ENCODE assay signal across 16 cellular contexts in genomic region chr15:65766422-65767263, GRCh38. TPM values are rescaled to one million over a fixed set of nuclear protein-coding genes. Genes with fewer than 3 reads are reported as not detected.
DNase-seq lines count a peak whose midpoint lies in the region; ATAC-seq and TF ChIP-seq lines count a peak whose summit lies in the region.
"Had no signal": no experiment of that assay in that cellular context is flagged by ENCODE, and none has a peak within 500 bp of the region (broad histone marks: within the 10 kb centered on the region; RNA-seq: fewer than 3 reads in every experiment).

No MANE protein-coding gene starts in this region.

- no peaks in the 10 kb centered on the region for H3K27me3 Mint-ChIP-seq in CD4-positive, alpha-beta memory T cell
- no peaks in the 10 kb centered on the region for H3K27me3 Mint-ChIP-seq in IgD-negative memory B cell
- no peaks in the 10 kb centered on the region for H3K27me3 Mint-ChIP-seq in activated T-helper 17 cell treated with anti-CD3 and anti-CD28 coated beads, Interleukin-2, amount 50 U/mL, for 72 hours

- no peak overlapping the region for H3K9ac ChIP-seq in mesenchymal stem cell (ENCODE audit: low read length)

- H3K18ac ChIP-seq in mesenchymal stem cell (ENCODE audit: low read depth in 1 of 2, low read length in 2 of 2) = no peak overlapping the region

- H2AFZ ChIP-seq in mesenchymal stem cell (ENCODE audit: low read depth, low read length) = no peak overlapping the region

- no peak overlapping the region for H2AK5ac ChIP-seq in mesenchymal stem cell (ENCODE audit: low read length, severe bottlenecking)

- POLR2A ChIA-PET in CD4-positive, alpha-beta memory T cell (lab: Charles Lee; ENCODE audit: partially characterized antibody) = interaction anchor here (1.0 to 5.1 kb wide), 2 partner anchors 25 to 41 kb away, joined by 5 to 26 read pairs; partner anchors contain the start of gene DENND4A

- no peaks in the 10 kb centered on the region for H3K9me3 Mint-ChIP-seq in CD4-positive, alpha-beta memory T cell
- no peaks in the 10 kb centered on the region for H3K9me3 Mint-ChIP-seq in IgD-negative memory B cell
- no peaks in the 10 kb centered on the region for H3K9me3 Mint-ChIP-seq in activated T-helper 17 cell treated with anti-CD3 and anti-CD28 coated beads, Interleukin-2, amount 50 U/mL, for 72 hours

- H3K23ac ChIP-seq in mesenchymal stem cell (ENCODE audit: low read length in 2 of 2) = no peak overlapping the region

- H3K9me3 ChIP-seq in CD4-positive, alpha-beta memory T cell (ENCODE audit: control insufficient read depth in 1 of 2, low read length in 2 of 2) = no peaks in the 10 kb centered on the region
- no peaks in the 10 kb centered on the region for H3K9me3 ChIP-seq in body of pancreas
- H3K9me3 ChIP-seq in mesenchymal stem cell (ENCODE audit: control insufficient read depth, low read length) = no peaks in the 10 kb centered on the region
- H3K9me3 ChIP-seq: BE2C had no signal

- H3K4me1 ChIP-seq in CD4-positive, alpha-beta memory T cell (ENCODE audit: insufficient read depth, low read length) = peaks cover 57% of the 10 kb centered on the region
- peaks cover 46% of the 10 kb centered on the region for H3K4me1 ChIP-seq in body of pancreas
- no peaks in the 10 kb centered on the region for H3K4me1 ChIP-seq in mesenchymal stem cell (ENCODE audit: control insufficient read depth, insufficient read depth, low read depth, low read length)

- H3K4me3 ChIP-seq in CD4-positive, alpha-beta memory T cell (ENCODE audit: low read length in 2 of 2) = no peak overlapping the region
- H3K4me3 ChIP-seq in body of pancreas = no peak overlapping the region
- no peak overlapping the region for H3K4me3 ChIP-seq in mesenchymal stem cell (ENCODE audit: insufficient read depth in 1 of 2, low read depth in 1 of 2, low read length in 2 of 2)

- H3K27ac Mint-ChIP-seq in CD4-positive, alpha-beta memory T cell = peak overlapping the region in 4 of 7 donors; percentile 4 to 68 (median 46)
- H3K27ac Mint-ChIP-seq in IgD-negative memory B cell = peak overlapping the region; percentile 7 to 71 (median 40)
- H3K27ac Mint-ChIP-seq in activated T-helper 17 cell treated with anti-CD3 and anti-CD28 coated beads, Interleukin-2, amount 50 U/mL, for 72 hours = no peak overlapping the region

- no peak overlapping the region for H3K4me2 ChIP-seq in mesenchymal stem cell (ENCODE audit: low read length, poor library complexity, severe bottlenecking)

- CTCF ChIA-PET in CD4-positive, alpha-beta memory T cell (lab: Charles Lee; ENCODE audit: partially characterized antibody) = interaction anchor here (1.1 to 1.8 kb wide), 2 partner anchors 20 to 90 kb away, joined by 3 to 7 read pairs; no protein-coding TSS in a partner anchor

- no peak overlapping the region for H2BK5ac ChIP-seq in mesenchymal stem cell (ENCODE audit: low read depth, low read length, poor library complexity, severe bottlenecking)

- peak overlapping the region in 1 of 8 donors; percentile 16 for H3K4me3 Mint-ChIP-seq in CD4-positive, alpha-beta memory T cell
- H3K4me3 Mint-ChIP-seq in IgD-negative memory B cell = peak overlapping the region in 3 of 4 donors; percentile 9 to 24 (median 22)
- H3K4me3 Mint-ChIP-seq in activated T-helper 17 cell treated with anti-CD3 and anti-CD28 coated beads, Interleukin-2, amount 50 U/mL, for 72 hours = no peak overlapping the region

- TF ChIP-seq CTCF in body of pancreas (IDR thresholded peaks at IDR 0.05) = no peak

- intact Hi-C loops in CD4-positive, alpha-beta memory T cell (cut with micrococcal nuclease) = no loop called here
- intact Hi-C loops in body of pancreas (cut with DNase I) = no loop called here

- peaks cover 17% of the 10 kb centered on the region for H3K79me1 ChIP-seq in mesenchymal stem cell (replicated peaks; ENCODE audit: low read length, poor library complexity, severe bottlenecking)

- peaks cover 43 to 67% (median 53%) of the 10 kb centered on the region in 4 donors for H3K4me1 Mint-ChIP-seq in CD4-positive, alpha-beta memory T cell
- H3K4me1 Mint-ChIP-seq in IgD-negative memory B cell = peaks cover 42 to 52% (median 50%) of the 10 kb centered on the region in 3 donors
- H3K4me1 Mint-ChIP-seq in activated T-helper 17 cell treated with anti-CD3 and anti-CD28 coated beads, Interleukin-2, amount 50 U/mL, for 72 hours = peaks cover 32% of the 10 kb centered on the region

- H4K8ac ChIP-seq in mesenchymal stem cell (ENCODE audit: low read length) = no peak overlapping the region

- no peak overlapping the region for H3K14ac ChIP-seq in mesenchymal stem cell (ENCODE audit: low read length in 2 of 2)

- no peak overlapping the region for H4K91ac ChIP-seq in mesenchymal stem cell (ENCODE audit: low read length)

- H2BK15ac ChIP-seq in mesenchymal stem cell (ENCODE audit: low read depth, poor library complexity, severe bottlenecking) = no peak overlapping the region

- no peak overlapping the region for H2BK12ac ChIP-seq in mesenchymal stem cell (ENCODE audit: low read length in 2 of 2)

- no peak overlapping the region for H3K27ac ChIP-seq in CD4-positive, alpha-beta memory T cell (ENCODE audit: low read depth, low read length)
- H3K27ac ChIP-seq in body of pancreas (peak overlapping the region; percentile 45 to 77 (median 64)), mesenchymal stem cell (ENCODE audit: low read length, poor library complexity, severe bottlenecking) (no peak overlapping the region)
- H3K27ac ChIP-seq: brain microvascular endothelial cell had no signal

- no peaks in the 10 kb centered on the region for H3K27me3 ChIP-seq in CD4-positive, alpha-beta memory T cell (ENCODE audit: insufficient read depth, low read length)
- H3K27me3 ChIP-seq in body of pancreas (no peaks in the 10 kb centered on the region), mesenchymal stem cell (ENCODE audit: control insufficient read depth in 1 of 2, insufficient read depth in 1 of 2, low read length in 2 of 2) (no peaks in the 10 kb centered on the region)
- H3K27me3 ChIP-seq: BE2C, brain microvascular endothelial cell had no signal

- WGBS in body of pancreas, 2 donors = 45 to 60% methylated on average over 3 of the region's 3 CpGs
- 100% methylated on average over 1 of the region's 3 CpGs for WGBS in mesenchymal stem cell

- peak in 1 of 3 donors; percentile 8 for TF ChIP-seq POLR2A in body of pancreas (IDR thresholded peaks at IDR 0.05)

- no peak for DNase-seq in CD4-positive, alpha-beta memory T cell
- no peak for DNase-seq in body of pancreas
- DNase-seq in mesenchymal stem cell = peak; percentile 81
- no peak for DNase-seq in D341Med (ENCODE audit: low spot score)
- DNase-seq: activated CD8-positive, alpha-beta memory T cell treated with anti-CD3 and anti-CD28 coated beads for 24 hours; BE2C; brain microvascular endothelial cell; kidney glomerular epithelial cell; NCI-H1092 treated with DMSO at 0.1 percent for 48 hours; retina; SIG-M5; stimulated activated CD4-positive, alpha-beta T cell treated with anti-CD3 and anti-CD28 coated beads, Interleukin-2, amount 100 ng/mL, for 48 hours had no signal

- no peaks in the 10 kb centered on the region for H3K36me3 ChIP-seq in CD4-positive, alpha-beta memory T cell (ENCODE audit: insufficient read depth, low read length)
- no peaks in the 10 kb centered on the region for H3K36me3 ChIP-seq in body of pancreas (replicated peaks in 1 of 2; ENCODE audit: insufficient read depth in 1 of 2, low read depth in 2 of 2)
- no peaks in the 10 kb centered on the region for H3K36me3 ChIP-seq in mesenchymal stem cell (ENCODE audit: control insufficient read depth in 1 of 2, insufficient read depth in 2 of 2, low read depth in 1 of 2, low read length in 2 of 2)
- H3K36me3 ChIP-seq: BE2C, brain microvascular endothelial cell had no signal

- H2BK120ac ChIP-seq in mesenchymal stem cell (ENCODE audit: low read depth, low read length) = no peak overlapping the region

- peaks cover 8 to 16% of the 10 kb centered on the region in 2 donors for H3K36me3 Mint-ChIP-seq in CD4-positive, alpha-beta memory T cell
- H3K36me3 Mint-ChIP-seq in IgD-negative memory B cell = peaks cover 8% of the 10 kb centered on the region
- H3K36me3 Mint-ChIP-seq in activated T-helper 17 cell treated with anti-CD3 and anti-CD28 coated beads, Interleukin-2, amount 50 U/mL, for 72 hours (ENCODE audit: low read depth) = peaks cover 36% of the 10 kb centered on the region

- peak overlapping the region in 1 of 2 experiments; percentile 69 for H3K4ac ChIP-seq in mesenchymal stem cell (ENCODE audit: low read depth in 1 of 2, low read length in 2 of 2)

- peak; percentile 95 for ATAC-seq in body of pancreas
- ATAC-seq in GM18517 (IDR thresholded peaks at IDR 0.05; ENCODE audit: unreplicated experiment) = no peak
- ATAC-seq in activated T-helper 17 cell treated with anti-CD3 and anti-CD28 coated beads, Interleukin-2, amount 50 U/mL, for 72 hours (replicated peaks) = no peak
- no peak for ATAC-seq in HG03521 (IDR thresholded peaks at IDR 0.05; ENCODE audit: unreplicated experiment)

RNA-seq across cellular contexts. Expression of gene DENND4A, which starts 25.4 kb away (rescaled TPM):
- 10 to 100 TPM; 63.1 to 69.4 TPM for total RNA-seq in CD4-positive, alpha-beta memory T cell
- 10 to 100 TPM in 1 of 2 donors, 1 to 10 TPM in 1; 8.4 to 21.3 TPM for polyA plus RNA-seq in CD4-positive, alpha-beta memory T cell
- 24.7 TPM for polyA plus RNA-seq in IgD-negative memory B cell
- total RNA-seq in body of pancreas = 10 to 100 TPM; 45.7 to 59.3 TPM
- 8.3 TPM for polyA plus RNA-seq in mesenchymal stem cell (2013, experiment 1 of 2)
- 8.4 TPM for polyA plus RNA-seq in mesenchymal stem cell (2013, experiment 2 of 2)
- 10 to 100 TPM; 48.2 to 61.2 TPM for total RNA-seq in activated T-helper 17 cell treated with anti-CD3 and anti-CD28 coated beads, Interleukin-2, amount 50 U/mL, for 72 hours

Comparison
In these comparisons a context has a peak if more than half of its experiments do, and no peak if none do; other contexts are left out.
1. H3K27ac ChIP-seq: peak in body of pancreas (4 of 4); none in CD4-positive, alpha-beta memory T cell (single experiment) and mesenchymal stem cell (single experiment).